1 cellular context compared by ENCODE assay signal in the genomic region with DNA sequence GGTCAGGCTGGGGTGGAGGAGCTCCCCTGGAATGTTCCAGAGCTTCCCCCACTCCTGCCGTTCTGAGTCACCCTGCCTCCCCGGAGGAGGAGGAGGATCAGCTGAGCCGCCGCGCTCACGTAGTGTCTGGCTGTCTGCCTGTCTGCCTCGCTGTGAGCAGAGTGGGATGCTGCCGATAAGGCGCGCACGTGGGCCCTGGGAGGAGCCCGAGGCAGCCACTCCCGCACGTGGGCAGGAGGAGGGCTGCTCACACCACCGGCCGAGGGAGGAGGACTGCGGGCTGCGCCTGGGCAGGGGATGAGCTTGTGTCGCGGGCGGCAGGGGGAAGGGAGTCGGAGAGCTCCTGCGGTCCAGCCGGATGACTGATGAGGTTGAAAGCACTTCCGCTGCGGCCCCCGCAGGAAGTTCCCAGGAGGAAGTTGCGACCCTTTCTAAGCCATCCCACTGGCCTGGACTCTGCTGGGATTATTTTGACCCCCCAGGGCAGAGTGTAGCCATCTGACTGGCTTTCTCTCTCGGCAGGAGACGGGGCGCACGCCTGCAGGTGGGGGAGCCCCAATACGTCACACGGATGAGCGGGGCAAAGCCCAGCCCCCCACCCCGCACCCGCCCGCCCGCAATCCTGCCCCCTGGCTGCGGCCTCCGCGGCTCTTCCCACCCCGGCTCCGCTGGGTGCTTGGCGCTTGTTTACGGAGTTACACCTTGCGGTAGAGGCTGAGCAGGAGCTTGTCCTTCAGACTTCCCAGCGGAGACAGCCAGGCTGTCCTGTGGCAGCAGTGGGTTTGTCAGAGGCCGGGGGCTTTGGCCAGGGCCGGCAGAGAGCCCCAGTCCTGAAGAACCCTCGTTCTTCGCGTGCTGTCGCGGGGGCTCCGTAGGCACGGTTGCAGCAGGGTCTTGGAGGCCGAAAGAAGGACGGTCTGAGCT.
TF ChIP-seq lines count a peak whose summit lies in the region.

No MANE protein-coding gene starts in this region.

TF ChIP-seq in HepG2, 621 proteins besides CTCF, POLR2A, EP300 and RAD21 (continued from another document and continues in another):
- TF ChIP-seq, protein P1, sequence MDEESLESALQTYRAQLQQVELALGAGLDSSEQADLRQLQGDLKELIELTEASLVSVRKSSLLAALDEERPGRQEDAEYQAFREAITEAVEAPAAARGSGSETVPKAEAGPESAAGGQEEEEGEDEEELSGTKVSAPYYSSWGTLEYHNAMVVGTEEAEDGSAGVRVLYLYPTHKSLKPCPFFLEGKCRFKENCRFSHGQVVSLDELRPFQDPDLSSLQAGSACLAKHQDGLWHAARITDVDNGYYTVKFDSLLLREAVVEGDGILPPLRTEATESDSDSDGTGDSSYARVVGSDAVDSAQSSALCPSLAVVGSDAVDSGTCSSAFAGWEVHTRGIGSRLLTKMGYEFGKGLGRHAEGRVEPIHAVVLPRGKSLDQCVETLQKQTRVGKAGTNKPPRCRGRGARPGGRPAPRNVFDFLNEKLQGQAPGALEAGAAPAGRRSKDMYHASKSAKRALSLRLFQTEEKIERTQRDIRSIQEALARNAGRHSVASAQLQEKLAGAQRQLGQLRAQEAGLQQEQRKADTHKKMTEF (CRISPR knock-in tag; IDR thresholded peaks at IDR 0.05) = peak; percentile 92
- TF ChIP-seq HNRNPK (IDR thresholded peaks at IDR 0.05; ENCODE audit: low read depth, low read length, poor library complexity, severe bottlenecking) (no peak), ZNF274 (CRISPR knock-in tag; IDR thresholded peaks at IDR 0.05) (peak; percentile 82; the same call in 1 of the 2 replicates), ZFP62 (CRISPR knock-in tag; IDR thresholded peaks at IDR 0.05) (no peak), KLF13 (CRISPR knock-in tag; IDR thresholded peaks at IDR 0.05) (no peak), LCORL (IDR thresholded peaks at IDR 0.05) (no peak), LCORL (CRISPR knock-in tag; IDR thresholded peaks at IDR 0.05) (peak; percentile 77), ZFP36 (IDR thresholded peaks at IDR 0.05; ENCODE audit: borderline replicate concordance, low read depth, low read length, partially characterized antibody) (no peak), HOXA5 (CRISPR knock-in tag; IDR thresholded peaks at IDR 0.05) (peak; percentile 74), POLR2AphosphoS5 (IDR thresholded peaks at IDR 0.05; ENCODE audit: low read depth, low read length) (no peak; the same call in none of the 2 replicates), ISX (CRISPR knock-in tag; conservative IDR thresholded peaks at IDR 0.05) (no peak), SOX5 (CRISPR knock-in tag; IDR thresholded peaks at IDR 0.05; ENCODE audit: borderline replicate concordance) (peak; percentile 73), SOX6 (IDR thresholded peaks at IDR 0.05) (no peak), SOX6 (CRISPR knock-in tag; IDR thresholded peaks at IDR 0.05) (peak; percentile 77), PLRG1 (conservative IDR thresholded peaks at IDR 0.05) (no peak)
- TF ChIP-seq, protein P2, sequence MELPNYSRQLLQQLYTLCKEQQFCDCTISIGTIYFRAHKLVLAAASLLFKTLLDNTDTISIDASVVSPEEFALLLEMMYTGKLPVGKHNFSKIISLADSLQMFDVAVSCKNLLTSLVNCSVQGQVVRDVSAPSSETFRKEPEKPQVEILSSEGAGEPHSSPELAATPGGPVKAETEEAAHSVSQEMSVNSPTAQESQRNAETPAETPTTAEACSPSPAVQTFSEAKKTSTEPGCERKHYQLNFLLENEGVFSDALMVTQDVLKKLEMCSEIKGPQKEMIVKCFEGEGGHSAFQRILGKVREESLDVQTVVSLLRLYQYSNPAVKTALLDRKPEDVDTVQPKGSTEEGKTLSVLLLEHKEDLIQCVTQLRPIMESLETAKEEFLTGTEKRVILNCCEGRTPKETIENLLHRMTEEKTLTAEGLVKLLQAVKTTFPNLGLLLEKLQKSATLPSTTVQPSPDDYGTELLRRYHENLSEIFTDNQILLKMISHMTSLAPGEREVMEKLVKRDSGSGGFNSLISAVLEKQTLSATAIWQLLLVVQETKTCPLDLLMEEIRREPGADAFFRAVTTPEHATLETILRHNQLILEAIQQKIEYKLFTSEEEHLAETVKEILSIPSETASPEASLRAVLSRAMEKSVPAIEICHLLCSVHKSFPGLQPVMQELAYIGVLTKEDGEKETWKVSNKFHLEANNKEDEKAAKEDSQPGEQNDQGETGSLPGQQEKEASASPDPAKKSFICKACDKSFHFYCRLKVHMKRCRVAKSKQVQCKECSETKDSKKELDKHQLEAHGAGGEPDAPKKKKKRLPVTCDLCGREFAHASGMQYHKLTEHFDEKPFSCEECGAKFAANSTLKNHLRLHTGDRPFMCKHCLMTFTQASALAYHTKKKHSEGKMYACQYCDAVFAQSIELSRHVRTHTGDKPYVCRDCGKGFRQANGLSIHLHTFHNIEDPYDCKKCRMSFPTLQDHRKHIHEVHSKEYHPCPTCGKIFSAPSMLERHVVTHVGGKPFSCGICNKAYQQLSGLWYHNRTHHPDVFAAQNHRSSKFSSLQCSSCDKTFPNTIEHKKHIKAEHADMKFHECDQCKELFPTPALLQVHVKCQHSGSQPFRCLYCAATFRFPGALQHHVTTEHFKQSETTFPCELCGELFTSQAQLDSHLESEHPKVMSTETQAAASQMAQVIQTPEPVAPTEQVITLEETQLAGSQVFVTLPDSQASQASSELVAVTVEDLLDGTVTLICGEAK (IDR thresholded peaks at IDR 0.05) = peak; percentile 75
- TF ChIP-seq, protein P2 (CRISPR knock-in tag; IDR thresholded peaks at IDR 0.05) = peak; percentile 76
- TF ChIP-seq, protein P3, sequence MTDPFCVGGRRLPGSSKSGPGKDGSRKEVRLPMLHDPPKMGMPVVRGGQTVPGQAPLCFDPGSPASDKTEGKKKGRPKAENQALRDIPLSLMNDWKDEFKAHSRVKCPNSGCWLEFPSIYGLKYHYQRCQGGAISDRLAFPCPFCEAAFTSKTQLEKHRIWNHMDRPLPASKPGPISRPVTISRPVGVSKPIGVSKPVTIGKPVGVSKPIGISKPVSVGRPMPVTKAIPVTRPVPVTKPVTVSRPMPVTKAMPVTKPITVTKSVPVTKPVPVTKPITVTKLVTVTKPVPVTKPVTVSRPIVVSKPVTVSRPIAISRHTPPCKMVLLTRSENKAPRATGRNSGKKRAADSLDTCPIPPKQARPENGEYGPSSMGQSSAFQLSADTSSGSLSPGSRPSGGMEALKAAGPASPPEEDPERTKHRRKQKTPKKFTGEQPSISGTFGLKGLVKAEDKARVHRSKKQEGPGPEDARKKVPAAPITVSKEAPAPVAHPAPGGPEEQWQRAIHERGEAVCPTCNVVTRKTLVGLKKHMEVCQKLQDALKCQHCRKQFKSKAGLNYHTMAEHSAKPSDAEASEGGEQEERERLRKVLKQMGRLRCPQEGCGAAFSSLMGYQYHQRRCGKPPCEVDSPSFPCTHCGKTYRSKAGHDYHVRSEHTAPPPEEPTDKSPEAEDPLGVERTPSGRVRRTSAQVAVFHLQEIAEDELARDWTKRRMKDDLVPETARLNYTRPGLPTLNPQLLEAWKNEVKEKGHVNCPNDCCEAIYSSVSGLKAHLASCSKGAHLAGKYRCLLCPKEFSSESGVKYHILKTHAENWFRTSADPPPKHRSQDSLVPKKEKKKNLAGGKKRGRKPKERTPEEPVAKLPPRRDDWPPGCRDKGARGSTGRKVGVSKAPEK (CRISPR knock-in tag; IDR thresholded peaks at IDR 0.05; ENCODE audit: borderline replicate concordance) = no peak
- TF ChIP-seq, protein P4, sequence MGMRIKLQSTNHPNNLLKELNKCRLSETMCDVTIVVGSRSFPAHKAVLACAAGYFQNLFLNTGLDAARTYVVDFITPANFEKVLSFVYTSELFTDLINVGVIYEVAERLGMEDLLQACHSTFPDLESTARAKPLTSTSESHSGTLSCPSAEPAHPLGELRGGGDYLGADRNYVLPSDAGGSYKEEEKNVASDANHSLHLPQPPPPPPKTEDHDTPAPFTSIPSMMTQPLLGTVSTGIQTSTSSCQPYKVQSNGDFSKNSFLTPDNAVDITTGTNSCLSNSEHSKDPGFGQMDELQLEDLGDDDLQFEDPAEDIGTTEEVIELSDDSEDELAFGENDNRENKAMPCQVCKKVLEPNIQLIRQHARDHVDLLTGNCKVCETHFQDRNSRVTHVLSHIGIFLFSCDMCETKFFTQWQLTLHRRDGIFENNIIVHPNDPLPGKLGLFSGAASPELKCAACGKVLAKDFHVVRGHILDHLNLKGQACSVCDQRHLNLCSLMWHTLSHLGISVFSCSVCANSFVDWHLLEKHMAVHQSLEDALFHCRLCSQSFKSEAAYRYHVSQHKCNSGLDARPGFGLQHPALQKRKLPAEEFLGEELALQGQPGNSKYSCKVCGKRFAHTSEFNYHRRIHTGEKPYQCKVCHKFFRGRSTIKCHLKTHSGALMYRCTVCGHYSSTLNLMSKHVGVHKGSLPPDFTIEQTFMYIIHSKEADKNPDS (CRISPR knock-in tag; IDR thresholded peaks at IDR 0.05) = peak; percentile 58; the same call in 1 of the 2 replicates
- TF ChIP-seq, protein P5, sequence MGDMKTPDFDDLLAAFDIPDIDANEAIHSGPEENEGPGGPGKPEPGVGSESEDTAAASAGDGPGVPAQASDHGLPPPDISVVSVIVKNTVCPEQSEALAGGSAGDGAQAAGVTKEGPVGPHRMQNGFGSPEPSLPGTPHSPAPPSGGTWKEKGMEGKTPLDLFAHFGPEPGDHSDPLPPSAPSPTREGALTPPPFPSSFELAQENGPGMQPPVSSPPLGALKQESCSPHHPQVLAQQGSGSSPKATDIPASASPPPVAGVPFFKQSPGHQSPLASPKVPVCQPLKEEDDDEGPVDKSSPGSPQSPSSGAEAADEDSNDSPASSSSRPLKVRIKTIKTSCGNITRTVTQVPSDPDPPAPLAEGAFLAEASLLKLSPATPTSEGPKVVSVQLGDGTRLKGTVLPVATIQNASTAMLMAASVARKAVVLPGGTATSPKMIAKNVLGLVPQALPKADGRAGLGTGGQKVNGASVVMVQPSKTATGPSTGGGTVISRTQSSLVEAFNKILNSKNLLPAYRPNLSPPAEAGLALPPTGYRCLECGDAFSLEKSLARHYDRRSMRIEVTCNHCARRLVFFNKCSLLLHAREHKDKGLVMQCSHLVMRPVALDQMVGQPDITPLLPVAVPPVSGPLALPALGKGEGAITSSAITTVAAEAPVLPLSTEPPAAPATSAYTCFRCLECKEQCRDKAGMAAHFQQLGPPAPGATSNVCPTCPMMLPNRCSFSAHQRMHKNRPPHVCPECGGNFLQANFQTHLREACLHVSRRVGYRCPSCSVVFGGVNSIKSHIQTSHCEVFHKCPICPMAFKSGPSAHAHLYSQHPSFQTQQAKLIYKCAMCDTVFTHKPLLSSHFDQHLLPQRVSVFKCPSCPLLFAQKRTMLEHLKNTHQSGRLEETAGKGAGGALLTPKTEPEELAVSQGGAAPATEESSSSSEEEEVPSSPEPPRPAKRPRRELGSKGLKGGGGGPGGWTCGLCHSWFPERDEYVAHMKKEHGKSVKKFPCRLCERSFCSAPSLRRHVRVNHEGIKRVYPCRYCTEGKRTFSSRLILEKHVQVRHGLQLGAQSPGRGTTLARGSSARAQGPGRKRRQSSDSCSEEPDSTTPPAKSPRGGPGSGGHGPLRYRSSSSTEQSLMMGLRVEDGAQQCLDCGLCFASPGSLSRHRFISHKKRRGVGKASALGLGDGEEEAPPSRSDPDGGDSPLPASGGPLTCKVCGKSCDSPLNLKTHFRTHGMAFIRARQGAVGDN (CRISPR knock-in tag; IDR thresholded peaks at IDR 0.05) = peak; percentile 97
- TF ChIP-seq, protein P6, sequence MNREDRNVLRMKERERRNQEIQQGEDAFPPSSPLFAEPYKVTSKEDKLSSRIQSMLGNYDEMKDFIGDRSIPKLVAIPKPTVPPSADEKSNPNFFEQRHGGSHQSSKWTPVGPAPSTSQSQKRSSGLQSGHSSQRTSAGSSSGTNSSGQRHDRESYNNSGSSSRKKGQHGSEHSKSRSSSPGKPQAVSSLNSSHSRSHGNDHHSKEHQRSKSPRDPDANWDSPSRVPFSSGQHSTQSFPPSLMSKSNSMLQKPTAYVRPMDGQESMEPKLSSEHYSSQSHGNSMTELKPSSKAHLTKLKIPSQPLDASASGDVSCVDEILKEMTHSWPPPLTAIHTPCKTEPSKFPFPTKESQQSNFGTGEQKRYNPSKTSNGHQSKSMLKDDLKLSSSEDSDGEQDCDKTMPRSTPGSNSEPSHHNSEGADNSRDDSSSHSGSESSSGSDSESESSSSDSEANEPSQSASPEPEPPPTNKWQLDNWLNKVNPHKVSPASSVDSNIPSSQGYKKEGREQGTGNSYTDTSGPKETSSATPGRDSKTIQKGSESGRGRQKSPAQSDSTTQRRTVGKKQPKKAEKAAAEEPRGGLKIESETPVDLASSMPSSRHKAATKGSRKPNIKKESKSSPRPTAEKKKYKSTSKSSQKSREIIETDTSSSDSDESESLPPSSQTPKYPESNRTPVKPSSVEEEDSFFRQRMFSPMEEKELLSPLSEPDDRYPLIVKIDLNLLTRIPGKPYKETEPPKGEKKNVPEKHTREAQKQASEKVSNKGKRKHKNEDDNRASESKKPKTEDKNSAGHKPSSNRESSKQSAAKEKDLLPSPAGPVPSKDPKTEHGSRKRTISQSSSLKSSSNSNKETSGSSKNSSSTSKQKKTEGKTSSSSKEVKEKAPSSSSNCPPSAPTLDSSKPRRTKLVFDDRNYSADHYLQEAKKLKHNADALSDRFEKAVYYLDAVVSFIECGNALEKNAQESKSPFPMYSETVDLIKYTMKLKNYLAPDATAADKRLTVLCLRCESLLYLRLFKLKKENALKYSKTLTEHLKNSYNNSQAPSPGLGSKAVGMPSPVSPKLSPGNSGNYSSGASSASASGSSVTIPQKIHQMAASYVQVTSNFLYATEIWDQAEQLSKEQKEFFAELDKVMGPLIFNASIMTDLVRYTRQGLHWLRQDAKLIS (CRISPR knock-in tag; IDR thresholded peaks at IDR 0.05) = no peak
